9 cellular contexts compared by ENCODE assay signal in the genomic region with DNA sequence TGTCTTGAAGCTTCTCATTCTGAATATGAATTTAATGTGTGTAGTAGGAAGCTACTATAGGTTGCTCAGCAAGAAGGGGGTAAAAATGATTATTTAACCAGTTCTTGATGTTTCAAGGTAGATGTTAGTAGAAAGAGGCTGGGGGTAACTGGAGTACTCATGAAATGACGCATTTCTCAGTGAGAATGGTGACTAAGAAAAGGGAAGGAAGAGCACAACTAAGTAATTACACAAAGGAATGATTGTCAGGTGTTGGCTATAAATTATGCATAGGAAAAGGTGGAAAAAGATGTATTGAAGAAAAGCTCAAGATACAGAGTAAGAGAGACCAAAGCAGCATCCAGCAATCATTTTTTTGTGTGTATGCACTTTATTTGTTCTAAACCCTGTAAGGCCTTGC. TPM values are rescaled to one million over a fixed set of nuclear protein-coding genes. Genes with fewer than 3 reads are reported as not detected.
DNase-seq lines count a peak whose midpoint lies in the region; ATAC-seq and TF ChIP-seq lines count a peak whose summit lies in the region.
"Had no signal": no experiment of that assay in that cellular context is flagged by ENCODE, and none has a peak within 500 bp of the region (broad histone marks: within the 10 kb centered on the region; RNA-seq: fewer than 3 reads in every experiment).

No MANE protein-coding gene starts in this region.

- TF ChIP-seq POLR2A in heart left ventricle (IDR thresholded peaks at IDR 0.05): no peak

- H3K4me2 ChIP-seq in BLaER1: peak overlapping the region; percentile 86

- H3K36me3 ChIP-seq in BLaER1: peaks cover 17% of the 10 kb centered on the region
- peaks cover 10% of the 10 kb centered on the region; the same call in 1 of the 2 replicates for H3K36me3 ChIP-seq in ES-I3 (ENCODE audit: insufficient read depth, low read length)
- H3K36me3 ChIP-seq in heart left ventricle: peaks cover 0 to 15% (median 6%) of the 10 kb centered on the region in 9 donors
- no peaks in the 10 kb centered on the region for H3K36me3 ChIP-seq in left lung

- DNase-seq in OCI-M1 (lab: John Stamatoyannopoulos, UW): peak; percentile 52
- no peak for DNase-seq in foreskin keratinocyte
- DNase-seq in heart left ventricle: no peak
- DNase-seq in hepatic stellate cell (ENCODE audit: low spot score): no peak
- DNase-seq in mucosa of gallbladder (ENCODE audit: low spot score): no peak
- DNase-seq in left lung: no peak
- DNase-seq: NCI-H2227 treated with DMSO at 0.1 percent for 48 hours had no signal

- H3K9me3 ChIP-seq in BLaER1 (no peaks in the 10 kb centered on the region), ES-I3 (ENCODE audit: control insufficient read depth, insufficient read depth, low read length) (no peaks in the 10 kb centered on the region), heart left ventricle (no peaks in the 10 kb centered on the region), left lung (no peaks in the 10 kb centered on the region)

- no peak for TF ChIP-seq CTCF in foreskin keratinocyte (conservative IDR thresholded peaks at IDR 0.05)
- no peak for TF ChIP-seq CTCF in heart left ventricle (IDR thresholded peaks at IDR 0.05)
- TF ChIP-seq CTCF in left lung (IDR thresholded peaks at IDR 0.05): no peak

- H3K27me3 ChIP-seq in BLaER1 (no peaks in the 10 kb centered on the region), foreskin keratinocyte (no peaks in the 10 kb centered on the region), heart left ventricle (no peaks in the 10 kb centered on the region), left lung (no peaks in the 10 kb centered on the region)

- intact Hi-C loops in heart left ventricle (cut with DNase I) (loop anchor here in 3 of 10 donors (5.0 to 10.0 kb wide), 2 partner anchors 40 to 87 kb away; a partner anchor contains a TSS), left lung (cut with DNase I) (no loop called here)

- H3K4me3 ChIP-seq in BLaER1 (no peak overlapping the region), heart left ventricle (no peak overlapping the region), left lung (no peak overlapping the region)

- peaks cover 46% of the 10 kb centered on the region for H3K4me1 ChIP-seq in BLaER1
- H3K4me1 ChIP-seq in ES-I3 (ENCODE audit: insufficient read depth, low read length): peaks cover 17% of the 10 kb centered on the region
- peaks cover 20% of the 10 kb centered on the region for H3K4me1 ChIP-seq in foreskin keratinocyte
- H3K4me1 ChIP-seq in heart left ventricle: peaks cover 0 to 33% (median 18%) of the 10 kb centered on the region in 12 donors
- H3K4me1 ChIP-seq in left lung: peaks cover 0 to 24% of the 10 kb centered on the region in 2 donors

- 86 to 98% (median 91%) methylated on average over 1 of the region's 1 CpG for WGBS in heart left ventricle, 4 donors

- H4K20me1 ChIP-seq in BLaER1: peaks cover 30% of the 10 kb centered on the region

- no peak overlapping the region for H3K9ac ChIP-seq in BLaER1
- H3K9ac ChIP-seq in ES-I3 (ENCODE audit: low read depth, low read length): peak overlapping the region; percentile 83

- H3K27ac ChIP-seq in BLaER1 (no peak overlapping the region), foreskin keratinocyte (no peak overlapping the region), heart left ventricle (peak overlapping the region in 1 of 12 donors; percentile 96), left lung (no peak overlapping the region)

- ATAC-seq in foreskin keratinocyte (peak; percentile 6), heart left ventricle (no peak), left lung (no peak)

RNA-seq across cellular contexts. Expression of a gene that starts 1.4 kb away (rescaled TPM):
- total RNA-seq in foreskin keratinocyte: 38.6 and 46.9 TPM in 2 replicates
- 22.9 and 27.8 TPM in 2 replicates for polyA plus RNA-seq in foreskin keratinocyte
- total RNA-seq in heart left ventricle: 10 to 100 TPM; 16.5 to 29.1 (median 21.9) TPM
- polyA plus RNA-seq in heart left ventricle: 10 to 100 TPM; 15.9 to 18.4 TPM
- 45.1 TPM for total RNA-seq in mucosa of gallbladder
- 10 to 100 TPM; 32.7 to 33.5 TPM for total RNA-seq in left lung

RNA-seq across cellular contexts. Expression of a gene that starts 40.6 kb away (rescaled TPM):
- total RNA-seq in foreskin keratinocyte (0.78 and 1.1 TPM in 2 replicates), heart left ventricle (1 to 10 TPM in 7 of 9 donors, under 1 TPM in 2; 0.44 to 3.4 (median 1.4) TPM), mucosa of gallbladder (4.0 TPM), left lung (1 to 10 TPM; 2.0 to 2.3 TPM)
- polyA plus RNA-seq in foreskin keratinocyte (0.18 and 0.20 TPM in 2 replicates), heart left ventricle (under 1 TPM; 0.30 to 0.47 TPM)
